Comparison of ENCODE assay signal across 24 cellular contexts in genomic region chr5:120073722-120074121, GRCh38.
DNase-seq lines count a peak whose midpoint lies in the region; ATAC-seq, FAIRE-seq and TF ChIP-seq lines count a peak whose summit lies in the region.
"Had no signal": no experiment of that assay in that cellular context is flagged by ENCODE, and none has a peak within 500 bp of the region (broad histone marks: within the 10 kb centered on the region; RNA-seq: fewer than 3 reads in every experiment).

No MANE protein-coding gene starts in this region.

- no peaks in the 10 kb centered on the region for H3K4me1 ChIP-seq in GM12878 (ENCODE audit: control insufficient read depth, insufficient read depth, low read length)

- no peak for TF ChIP-seq CTCF in GM12878 (IDR thresholded peaks at IDR 0.05 in 2 of 3, conservative IDR thresholded peaks at IDR 0.05 in 1 of 3; ENCODE audit: control insufficient read depth in 2 of 3, extremely low read depth in 1 of 3, insufficient read depth in 1 of 3, low read depth in 3 of 3, low read length in 3 of 3)

- peak; percentile 7 for FAIRE-seq in GM12878 (lab: Jason Lieb, UNC)
- FAIRE-seq: G401.6, GM19239 had no signal

- TF ChIP-seq POLR2A in GM12878 (IDR thresholded peaks at IDR 0.05; ENCODE audit: low read depth, low read length), result no peak

- no peaks in the 10 kb centered on the region for H3K4me1 Mint-ChIP-seq in activated naive CD8-positive, alpha-beta T cell treated with anti-CD3 and anti-CD28 coated beads for 36 hours
- H3K4me1 Mint-ChIP-seq: B cell; CD8-positive, alpha-beta memory T cell; T-cell had no signal

- POLR2A ChIA-PET in GM12878 (lab: Charles Lee), result no interaction called here

- H3K27ac ChIP-seq in GM12878 (ENCODE audit: control insufficient read depth, insufficient read depth), result no peak overlapping the region
- H3K27ac ChIP-seq: 22Rv1, C4-2B had no signal

- H3K9me3 ChIP-seq in GM12878 (replicated peaks; ENCODE audit: control insufficient read depth, insufficient read depth, low read length), result no peaks in the 10 kb centered on the region

- TF ChIP-seq RAD21 in GM12878 (IDR thresholded peaks at IDR 0.05; ENCODE audit: insufficient read depth, low read depth, low read length), result no peak

- intact Hi-C loops in GM12878 (cut with micrococcal nuclease; ENCODE audit: unreplicated experiment), result no loop called here

- no peaks in the 10 kb centered on the region for H3K36me3 Mint-ChIP-seq in activated naive CD8-positive, alpha-beta T cell treated with anti-CD3 and anti-CD28 coated beads for 36 hours
- H3K36me3 Mint-ChIP-seq: CD8-positive, alpha-beta memory T cell; T-cell had no signal

- in situ Hi-C loops in GM12878 (cut with MboI), result no loop called here

- no peaks in the 10 kb centered on the region for H3K27me3 Mint-ChIP-seq in activated naive CD8-positive, alpha-beta T cell treated with anti-CD3 and anti-CD28 coated beads for 36 hours
- H3K27me3 Mint-ChIP-seq: B cell; CD8-positive, alpha-beta memory T cell; T-cell had no signal

- no peak for TF ChIP-seq EP300 in GM12878 (IDR thresholded peaks at IDR 0.05; ENCODE audit: borderline replicate concordance in 1 of 2, control insufficient read depth in 1 of 2, low read depth in 2 of 2, low read length in 2 of 2)

- RAD21 ChIA-PET in GM12878 (lab: Charles Lee; ENCODE audit: unreplicated experiment), result no interaction called here

- no peak for ATAC-seq in GM12878
- ATAC-seq: HCT116, T-cell had no signal

- DNase-seq in DMS 273 (lab: John Stamatoyannopoulos, UW; ENCODE audit: unreplicated experiment) (peak; percentile 16), DMS 273 treated with DMSO at 0.1 percent for 48 hours (lab: John Stamatoyannopoulos, UW) (no peak), NCI-H524 (lab: John Stamatoyannopoulos, UW) (peak; percentile 54 to 87), SHP77 (lab: John Stamatoyannopoulos, UW) (peak; percentile 45 to 53), GM12878 (ENCODE audit: low read depth, low spot score) (no peak), GM19238 (ENCODE audit: insufficient read length, low spot score) (no peak)
- no peak for DNase-seq in activated naive CD8-positive, alpha-beta T cell treated with anti-CD3 and anti-CD28 coated beads for 36 hours
- DNase-seq: CD8-positive, alpha-beta memory T cell; DMS153; IMR-90; KG1; MM.1S; NCI-H187; NCI-H2081 treated with DMSO at 0.1 percent for 48 hours; NCI-H82; Right ventricle myocardium superior; RPMI8226; T-cell had no signal

- no peak overlapping the region for H3K4me2 ChIP-seq in GM12878 (ENCODE audit: control insufficient read depth, insufficient read depth)

- H3K9ac ChIP-seq in GM12878 (ENCODE audit: control insufficient read depth, insufficient read depth, low read length), result no peak overlapping the region

- H3K27ac Mint-ChIP-seq in activated naive CD8-positive, alpha-beta T cell treated with anti-CD3 and anti-CD28 coated beads for 36 hours, result no peak overlapping the region
- H3K27ac Mint-ChIP-seq: B cell; CD8-positive, alpha-beta memory T cell; T-cell had no signal

- no peaks in the 10 kb centered on the region for H3K36me3 ChIP-seq in GM12878 (ENCODE audit: control insufficient read depth in 2 of 2, insufficient read depth in 2 of 2, low read length in 1 of 2)

- H2AFZ ChIP-seq in GM12878 (ENCODE audit: control insufficient read depth, low read depth, low read length), result no peak overlapping the region

- H3K4me3 Mint-ChIP-seq in activated naive CD8-positive, alpha-beta T cell treated with anti-CD3 and anti-CD28 coated beads for 36 hours, result no peak overlapping the region
- H3K4me3 Mint-ChIP-seq: B cell; CD8-positive, alpha-beta memory T cell; T-cell had no signal

- H3K9me3 Mint-ChIP-seq in activated naive CD8-positive, alpha-beta T cell treated with anti-CD3 and anti-CD28 coated beads for 36 hours, result no peaks in the 10 kb centered on the region
- H3K9me3 Mint-ChIP-seq: T-cell had no signal

- no peaks in the 10 kb centered on the region for H4K20me1 ChIP-seq in GM12878 (ENCODE audit: control insufficient read depth, insufficient read depth)

- SMC1A ChIA-PET in GM12878 (lab: Charles Lee; ENCODE audit: uncharacterized antibody, unreplicated experiment), result interaction anchor here (0.6 kb wide), 1 partner anchor 1201 kb away, joined by 3 read pairs; no protein-coding TSS in a partner anchor

- H3K79me2 ChIP-seq in GM12878 (ENCODE audit: control insufficient read depth, insufficient read depth, low read length), result no peaks in the 10 kb centered on the region

- BruUV-seq in GM12878 (replicated peaks; lab: Mats Ljungman, UMichigan), result no TSS peak

- no peaks in the 10 kb centered on the region for H3K27me3 ChIP-seq in GM12878 (replicated peaks in 1 of 2; ENCODE audit: control insufficient read depth in 2 of 2, insufficient read depth in 2 of 2, low read length in 1 of 2)

- CTCF ChIA-PET in GM12878 (lab: Yijun Ruan, JAX), result interaction anchor here (0.6 kb wide), 1 partner anchor 385 kb away, joined by 3 read pairs; no protein-coding TSS in a partner anchor

- no peak overlapping the region for H3K4me3 ChIP-seq in GM12878

TF ChIP-seq in GM12878, 131 proteins besides CTCF, POLR2A, EP300 and RAD21:
- TF ChIP-seq WRNIP1 (IDR thresholded peaks at IDR 0.05; ENCODE audit: borderline replicate concordance, low read depth, low read length) (no peak), JUND (IDR thresholded peaks at IDR 0.05; ENCODE audit: low read depth, low read length) (no peak), IRF3 (IDR thresholded peaks at IDR 0.05) (no peak), KLF5 (IDR thresholded peaks at IDR 0.05; ENCODE audit: partially characterized antibody) (no peak), NRF1 (conservative IDR thresholded peaks at IDR 0.05; ENCODE audit: low read depth, low read length) (no peak), SMAD5 (IDR thresholded peaks at IDR 0.05; ENCODE audit: low read depth) (no peak), SMC3 (IDR thresholded peaks at IDR 0.05; ENCODE audit: borderline replicate concordance, low read length) (no peak), ATF2 (IDR thresholded peaks at IDR 0.05; ENCODE audit: low read length) (no peak)

Comparison
In these comparisons a context has a peak if more than half of its experiments do, and no peak if none do; other contexts are left out.
1. DNase-seq: peak in DMS 273 (single experiment), NCI-H524 (2 of 2) and SHP77 (2 of 2); none in DMS 273 treated with DMSO at 0.1 percent for 48 hours (single experiment), GM12878 (single experiment), GM19238 (single experiment) and activated naive CD8-positive, alpha-beta T cell treated with anti-CD3 and anti-CD28 coated beads for 36 hours (single experiment).